Comparison of ENCODE assay signal across 1 cellular context in the genomic region with DNA sequence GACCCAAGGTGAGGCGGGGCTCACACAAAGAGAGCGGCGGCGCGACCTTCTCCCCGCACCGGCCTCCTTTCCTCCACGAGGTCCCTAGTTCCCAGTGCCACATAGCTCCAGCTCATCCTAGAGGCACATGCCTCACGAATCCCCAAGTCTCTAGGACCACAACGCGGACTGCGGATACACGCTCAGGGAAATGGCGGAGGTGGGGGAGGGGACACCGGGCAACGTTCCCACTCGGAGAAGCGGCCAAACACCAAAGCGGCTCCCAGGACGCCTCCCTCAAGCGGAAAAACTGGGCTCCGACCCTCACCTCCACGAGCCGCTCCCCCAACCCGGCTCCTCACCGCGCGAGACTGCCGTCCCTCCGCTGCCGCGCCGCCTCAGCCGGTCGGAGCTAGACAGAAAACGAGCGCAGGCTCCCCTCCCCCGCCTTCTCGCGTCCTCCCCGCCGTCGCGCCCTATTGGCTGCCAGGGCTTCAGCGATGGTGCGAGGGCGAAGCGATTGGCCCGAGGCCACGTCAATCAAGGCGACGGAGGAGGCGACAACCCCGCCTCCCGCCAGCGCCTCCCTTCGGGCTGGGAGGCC.
TF ChIP-seq lines count a peak whose summit lies in the region.

A gene (minus strand): TSS at position 404 of the 583 bp plus-strand sequence. CDS start 1,963 bp downstream, outside the sequence.

TF ChIP-seq in HepG2, 621 proteins besides CTCF, POLR2A, EP300 and RAD21 (continued from another document and continues in another):
- TF ChIP-seq, protein P1, sequence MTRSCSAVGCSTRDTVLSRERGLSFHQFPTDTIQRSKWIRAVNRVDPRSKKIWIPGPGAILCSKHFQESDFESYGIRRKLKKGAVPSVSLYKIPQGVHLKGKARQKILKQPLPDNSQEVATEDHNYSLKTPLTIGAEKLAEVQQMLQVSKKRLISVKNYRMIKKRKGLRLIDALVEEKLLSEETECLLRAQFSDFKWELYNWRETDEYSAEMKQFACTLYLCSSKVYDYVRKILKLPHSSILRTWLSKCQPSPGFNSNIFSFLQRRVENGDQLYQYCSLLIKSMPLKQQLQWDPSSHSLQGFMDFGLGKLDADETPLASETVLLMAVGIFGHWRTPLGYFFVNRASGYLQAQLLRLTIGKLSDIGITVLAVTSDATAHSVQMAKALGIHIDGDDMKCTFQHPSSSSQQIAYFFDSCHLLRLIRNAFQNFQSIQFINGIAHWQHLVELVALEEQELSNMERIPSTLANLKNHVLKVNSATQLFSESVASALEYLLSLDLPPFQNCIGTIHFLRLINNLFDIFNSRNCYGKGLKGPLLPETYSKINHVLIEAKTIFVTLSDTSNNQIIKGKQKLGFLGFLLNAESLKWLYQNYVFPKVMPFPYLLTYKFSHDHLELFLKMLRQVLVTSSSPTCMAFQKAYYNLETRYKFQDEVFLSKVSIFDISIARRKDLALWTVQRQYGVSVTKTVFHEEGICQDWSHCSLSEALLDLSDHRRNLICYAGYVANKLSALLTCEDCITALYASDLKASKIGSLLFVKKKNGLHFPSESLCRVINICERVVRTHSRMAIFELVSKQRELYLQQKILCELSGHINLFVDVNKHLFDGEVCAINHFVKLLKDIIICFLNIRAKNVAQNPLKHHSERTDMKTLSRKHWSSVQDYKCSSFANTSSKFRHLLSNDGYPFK (CRISPR knock-in tag; IDR thresholded peaks at IDR 0.05; ENCODE audit: borderline replicate concordance): peak; percentile 28; the same call in 1 of the 2 replicates
- TF ChIP-seq, protein P2, sequence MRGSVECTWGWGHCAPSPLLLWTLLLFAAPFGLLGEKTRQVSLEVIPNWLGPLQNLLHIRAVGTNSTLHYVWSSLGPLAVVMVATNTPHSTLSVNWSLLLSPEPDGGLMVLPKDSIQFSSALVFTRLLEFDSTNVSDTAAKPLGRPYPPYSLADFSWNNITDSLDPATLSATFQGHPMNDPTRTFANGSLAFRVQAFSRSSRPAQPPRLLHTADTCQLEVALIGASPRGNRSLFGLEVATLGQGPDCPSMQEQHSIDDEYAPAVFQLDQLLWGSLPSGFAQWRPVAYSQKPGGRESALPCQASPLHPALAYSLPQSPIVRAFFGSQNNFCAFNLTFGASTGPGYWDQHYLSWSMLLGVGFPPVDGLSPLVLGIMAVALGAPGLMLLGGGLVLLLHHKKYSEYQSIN (CRISPR knock-in tag; IDR thresholded peaks at IDR 0.05; ENCODE audit: borderline replicate concordance): no peak
- peak; percentile 47; the same call in 1 of the 2 replicates for TF ChIP-seq ZNF577 (CRISPR knock-in tag; IDR thresholded peaks at IDR 0.05; ENCODE audit: borderline replicate concordance, low read depth)
- no peak for TF ChIP-seq NONO (IDR thresholded peaks at IDR 0.05)
- peak; percentile 67 for TF ChIP-seq NONO (CRISPR knock-in tag; conservative IDR thresholded peaks at IDR 0.05)
- TF ChIP-seq HIVEP1 (CRISPR knock-in tag; IDR thresholded peaks at IDR 0.05): peak; percentile 8; the same call in 1 of the 2 replicates
- TF ChIP-seq MTF2 (CRISPR knock-in tag; IDR thresholded peaks at IDR 0.05; ENCODE audit: borderline replicate concordance): peak; percentile 88; the same call in 1 of the 2 replicates
- peak; percentile 52; the same call in 1 of the 2 replicates for TF ChIP-seq MEF2D (CRISPR knock-in tag; IDR thresholded peaks at IDR 0.05)
- 0 out of 2 replicates have a peak, but pooled peaks have one; percentile 41 for TF ChIP-seq ZSCAN20 (CRISPR knock-in tag; IDR thresholded peaks at IDR 0.05; ENCODE audit: borderline replicate concordance)
- TF ChIP-seq ZMYM4 (CRISPR knock-in tag; IDR thresholded peaks at IDR 0.05): no peak
- peak; percentile 4; the same call in 1 of the 2 replicates for TF ChIP-seq ZSCAN9 (CRISPR knock-in tag; IDR thresholded peaks at IDR 0.05; ENCODE audit: borderline replicate concordance)
- TF ChIP-seq PCBP1 (IDR thresholded peaks at IDR 0.05; ENCODE audit: borderline replicate concordance, low read depth, low read length): peak; percentile 76; the same call in 1 of the 2 replicates
- TF ChIP-seq, protein P3, sequence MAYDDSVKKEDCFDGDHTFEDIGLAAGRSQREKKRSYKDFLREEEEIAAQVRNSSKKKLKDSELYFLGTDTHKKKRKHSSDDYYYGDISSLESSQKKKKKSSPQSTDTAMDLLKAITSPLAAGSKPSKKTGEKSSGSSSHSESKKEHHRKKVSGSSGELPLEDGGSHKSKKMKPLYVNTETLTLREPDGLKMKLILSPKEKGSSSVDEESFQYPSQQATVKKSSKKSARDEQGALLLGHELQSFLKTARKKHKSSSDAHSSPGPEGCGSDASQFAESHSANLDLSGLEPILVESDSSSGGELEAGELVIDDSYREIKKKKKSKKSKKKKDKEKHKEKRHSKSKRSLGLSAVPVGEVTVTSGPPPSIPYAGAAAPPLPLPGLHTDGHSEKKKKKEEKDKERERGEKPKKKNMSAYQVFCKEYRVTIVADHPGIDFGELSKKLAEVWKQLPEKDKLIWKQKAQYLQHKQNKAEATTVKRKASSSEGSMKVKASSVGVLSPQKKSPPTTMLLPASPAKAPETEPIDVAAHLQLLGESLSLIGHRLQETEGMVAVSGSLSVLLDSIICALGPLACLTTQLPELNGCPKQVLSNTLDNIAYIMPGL (CRISPR knock-in tag; IDR thresholded peaks at IDR 0.05; ENCODE audit: borderline replicate concordance in 1 of 2, low read depth in 1 of 2): peak in 1 of 2 experiments; percentile 89; a peak in 2 of 4 replicates
- peak; percentile 77 for TF ChIP-seq ASH2L (IDR thresholded peaks at IDR 0.05; ENCODE audit: insufficient read length, low read depth, low read length)
- TF ChIP-seq, protein P4, sequence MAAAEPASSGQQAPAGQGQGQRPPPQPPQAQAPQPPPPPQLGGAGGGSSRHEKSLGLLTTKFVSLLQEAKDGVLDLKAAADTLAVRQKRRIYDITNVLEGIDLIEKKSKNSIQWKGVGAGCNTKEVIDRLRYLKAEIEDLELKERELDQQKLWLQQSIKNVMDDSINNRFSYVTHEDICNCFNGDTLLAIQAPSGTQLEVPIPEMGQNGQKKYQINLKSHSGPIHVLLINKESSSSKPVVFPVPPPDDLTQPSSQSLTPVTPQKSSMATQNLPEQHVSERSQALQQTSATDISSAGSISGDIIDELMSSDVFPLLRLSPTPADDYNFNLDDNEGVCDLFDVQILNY (CRISPR knock-in tag; conservative IDR thresholded peaks at IDR 0.05): peak; percentile 52; the same call in 1 of the 2 replicates
- TF ChIP-seq RBM39 (IDR thresholded peaks at IDR 0.05; ENCODE audit: low read depth, low read length, poor library complexity, severe bottlenecking): peak; percentile 28
- TF ChIP-seq POLR2G (IDR thresholded peaks at IDR 0.05; ENCODE audit: low read depth, low read length): no peak; the same call in 1 of the 2 replicates
- TF ChIP-seq, protein P5, sequence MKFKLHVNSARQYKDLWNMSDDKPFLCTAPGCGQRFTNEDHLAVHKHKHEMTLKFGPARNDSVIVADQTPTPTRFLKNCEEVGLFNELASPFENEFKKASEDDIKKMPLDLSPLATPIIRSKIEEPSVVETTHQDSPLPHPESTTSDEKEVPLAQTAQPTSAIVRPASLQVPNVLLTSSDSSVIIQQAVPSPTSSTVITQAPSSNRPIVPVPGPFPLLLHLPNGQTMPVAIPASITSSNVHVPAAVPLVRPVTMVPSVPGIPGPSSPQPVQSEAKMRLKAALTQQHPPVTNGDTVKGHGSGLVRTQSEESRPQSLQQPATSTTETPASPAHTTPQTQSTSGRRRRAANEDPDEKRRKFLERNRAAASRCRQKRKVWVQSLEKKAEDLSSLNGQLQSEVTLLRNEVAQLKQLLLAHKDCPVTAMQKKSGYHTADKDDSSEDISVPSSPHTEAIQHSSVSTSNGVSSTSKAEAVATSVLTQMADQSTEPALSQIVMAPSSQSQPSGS (CRISPR knock-in tag; IDR thresholded peaks at IDR 0.05): no peak; the same call in 1 of the 2 replicates
- TF ChIP-seq ZNF768 (CRISPR knock-in tag; IDR thresholded peaks at IDR 0.05): peak; percentile 63; the same call in 1 of the 2 replicates
- TF ChIP-seq HDAC6 (IDR thresholded peaks at IDR 0.05; ENCODE audit: low read depth, low read length): 0 out of 2 replicates have a peak, but pooled peaks have one; percentile 23
- no peak for TF ChIP-seq ADNP (CRISPR knock-in tag; IDR thresholded peaks at IDR 0.05)
- peak; percentile 1; the same call in 1 of the 2 replicates for TF ChIP-seq ARNT2 (CRISPR knock-in tag; IDR thresholded peaks at IDR 0.05; ENCODE audit: low read depth)
- TF ChIP-seq, protein P6, sequence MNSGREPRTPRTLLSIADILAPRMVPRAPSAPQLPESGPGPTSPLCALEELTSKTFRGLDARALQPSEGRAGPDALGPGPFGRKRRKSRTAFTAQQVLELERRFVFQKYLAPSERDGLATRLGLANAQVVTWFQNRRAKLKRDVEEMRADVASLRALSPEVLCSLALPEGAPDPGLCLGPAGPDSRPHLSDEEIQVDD (CRISPR knock-in tag; IDR thresholded peaks at IDR 0.05; ENCODE audit: borderline replicate concordance): peak; percentile 19; the same call in 1 of the 2 replicates
- TF ChIP-seq RFXAP (CRISPR knock-in tag; IDR thresholded peaks at IDR 0.05; ENCODE audit: borderline replicate concordance): no peak
- 0 out of 2 replicates have a peak, but pooled peaks have one; percentile 30 for TF ChIP-seq CHCHD3 (CRISPR knock-in tag; IDR thresholded peaks at IDR 0.05)
- no peak for TF ChIP-seq ZNF616 (CRISPR knock-in tag; IDR thresholded peaks at IDR 0.05; ENCODE audit: low read depth)
- TF ChIP-seq, protein P7, sequence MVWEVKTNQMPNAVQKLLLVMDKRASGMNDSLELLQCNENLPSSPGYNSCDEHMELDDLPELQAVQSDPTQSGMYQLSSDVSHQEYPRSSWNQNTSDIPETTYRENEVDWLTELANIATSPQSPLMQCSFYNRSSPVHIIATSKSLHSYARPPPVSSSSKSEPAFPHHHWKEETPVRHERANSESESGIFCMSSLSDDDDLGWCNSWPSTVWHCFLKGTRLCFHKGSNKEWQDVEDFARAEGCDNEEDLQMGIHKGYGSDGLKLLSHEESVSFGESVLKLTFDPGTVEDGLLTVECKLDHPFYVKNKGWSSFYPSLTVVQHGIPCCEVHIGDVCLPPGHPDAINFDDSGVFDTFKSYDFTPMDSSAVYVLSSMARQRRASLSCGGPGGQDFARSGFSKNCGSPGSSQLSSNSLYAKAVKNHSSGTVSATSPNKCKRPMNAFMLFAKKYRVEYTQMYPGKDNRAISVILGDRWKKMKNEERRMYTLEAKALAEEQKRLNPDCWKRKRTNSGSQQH (CRISPR knock-in tag; IDR thresholded peaks at IDR 0.05; ENCODE audit: low read depth): peak; percentile 19
- TF ChIP-seq ZMYM3 (CRISPR knock-in tag; IDR thresholded peaks at IDR 0.05): no peak
- TF ChIP-seq, protein P8, sequence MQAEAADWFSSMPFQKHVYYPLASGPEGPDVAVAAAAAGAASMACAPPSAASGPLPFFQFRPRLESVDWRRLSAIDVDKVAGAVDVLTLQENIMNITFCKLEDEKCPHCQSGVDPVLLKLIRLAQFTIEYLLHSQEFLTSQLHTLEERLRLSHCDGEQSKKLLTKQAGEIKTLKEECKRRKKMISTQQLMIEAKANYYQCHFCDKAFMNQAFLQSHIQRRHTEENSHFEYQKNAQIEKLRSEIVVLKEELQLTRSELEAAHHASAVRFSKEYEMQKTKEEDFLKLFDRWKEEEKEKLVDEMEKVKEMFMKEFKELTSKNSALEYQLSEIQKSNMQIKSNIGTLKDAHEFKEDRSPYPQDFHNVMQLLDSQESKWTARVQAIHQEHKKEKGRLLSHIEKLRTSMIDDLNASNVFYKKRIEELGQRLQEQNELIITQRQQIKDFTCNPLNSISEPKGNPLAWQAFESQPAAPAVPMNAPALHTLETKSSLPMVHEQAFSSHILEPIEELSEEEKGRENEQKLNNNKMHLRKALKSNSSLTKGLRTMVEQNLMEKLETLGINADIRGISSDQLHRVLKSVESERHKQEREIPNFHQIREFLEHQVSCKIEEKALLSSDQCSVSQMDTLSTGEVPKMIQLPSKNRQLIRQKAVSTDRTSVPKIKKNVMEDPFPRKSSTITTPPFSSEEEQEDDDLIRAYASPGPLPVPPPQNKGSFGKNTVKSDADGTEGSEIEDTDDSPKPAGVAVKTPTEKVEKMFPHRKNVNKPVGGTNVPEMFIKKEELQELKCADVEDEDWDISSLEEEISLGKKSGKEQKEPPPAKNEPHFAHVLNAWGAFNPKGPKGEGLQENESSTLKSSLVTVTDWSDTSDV (CRISPR knock-in tag; IDR thresholded peaks at IDR 0.05): peak; percentile 44; the same call in 1 of the 2 replicates
- no peak for TF ChIP-seq ZNF350 (CRISPR knock-in tag; IDR thresholded peaks at IDR 0.05; ENCODE audit: borderline replicate concordance, low read depth)
- TF ChIP-seq, protein P9, sequence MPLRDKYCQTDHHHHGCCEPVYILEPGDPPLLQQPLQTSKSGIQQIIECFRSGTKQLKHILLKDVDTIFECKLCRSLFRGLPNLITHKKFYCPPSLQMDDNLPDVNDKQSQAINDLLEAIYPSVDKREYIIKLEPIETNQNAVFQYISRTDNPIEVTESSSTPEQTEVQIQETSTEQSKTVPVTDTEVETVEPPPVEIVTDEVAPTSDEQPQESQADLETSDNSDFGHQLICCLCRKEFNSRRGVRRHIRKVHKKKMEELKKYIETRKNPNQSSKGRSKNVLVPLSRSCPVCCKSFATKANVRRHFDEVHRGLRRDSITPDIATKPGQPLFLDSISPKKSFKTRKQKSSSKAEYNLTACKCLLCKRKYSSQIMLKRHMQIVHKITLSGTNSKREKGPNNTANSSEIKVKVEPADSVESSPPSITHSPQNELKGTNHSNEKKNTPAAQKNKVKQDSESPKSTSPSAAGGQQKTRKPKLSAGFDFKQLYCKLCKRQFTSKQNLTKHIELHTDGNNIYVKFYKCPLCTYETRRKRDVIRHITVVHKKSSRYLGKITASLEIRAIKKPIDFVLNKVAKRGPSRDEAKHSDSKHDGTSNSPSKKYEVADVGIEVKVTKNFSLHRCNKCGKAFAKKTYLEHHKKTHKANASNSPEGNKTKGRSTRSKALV (CRISPR knock-in tag; IDR thresholded peaks at IDR 0.05): no peak
- no peak for TF ChIP-seq SP1 (IDR thresholded peaks at IDR 0.05)
- TF ChIP-seq SP1 (CRISPR knock-in tag; IDR thresholded peaks at IDR 0.05): peak; percentile 48
- 0 out of 2 replicates have a peak, but pooled peaks have one; percentile 2 for TF ChIP-seq ZNF33A (CRISPR knock-in tag; IDR thresholded peaks at IDR 0.05; ENCODE audit: borderline replicate concordance)
- TF ChIP-seq, protein P10, sequence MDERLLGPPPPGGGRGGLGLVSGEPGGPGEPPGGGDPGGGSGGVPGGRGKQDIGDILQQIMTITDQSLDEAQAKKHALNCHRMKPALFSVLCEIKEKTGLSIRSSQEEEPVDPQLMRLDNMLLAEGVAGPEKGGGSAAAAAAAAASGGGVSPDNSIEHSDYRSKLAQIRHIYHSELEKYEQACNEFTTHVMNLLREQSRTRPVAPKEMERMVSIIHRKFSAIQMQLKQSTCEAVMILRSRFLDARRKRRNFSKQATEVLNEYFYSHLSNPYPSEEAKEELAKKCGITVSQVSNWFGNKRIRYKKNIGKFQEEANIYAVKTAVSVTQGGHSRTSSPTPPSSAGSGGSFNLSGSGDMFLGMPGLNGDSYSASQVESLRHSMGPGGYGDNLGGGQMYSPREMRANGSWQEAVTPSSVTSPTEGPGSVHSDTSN (CRISPR knock-in tag; IDR thresholded peaks at IDR 0.05): peak; percentile 99
- 0 out of 2 replicates have a peak, but pooled peaks have one; percentile 2 for TF ChIP-seq ZNF441 (CRISPR knock-in tag; IDR thresholded peaks at IDR 0.05; ENCODE audit: borderline replicate concordance)
